ENCODE assay signal across 8 cellular contexts in genomic region chrX:16123222-16123786, GRCh38. TPM values are rescaled to one million over a fixed set of nuclear protein-coding genes. Genes with fewer than 3 reads are reported as not detected.
A peak's percentile ranks its signal among the peaks of the same experiment; 100 is the strongest.
DNase-seq lines count a peak whose midpoint lies in the region; ATAC-seq and TF ChIP-seq lines count a peak whose summit lies in the region.

GRPR (plus strand) TSS chrX:16123565; CDS start chrX:16123954, 389 bp downstream.

- no peaks in the 10 kb centered on the region for H3K27me3 ChIP-seq in GM23248 (replicated peaks; ENCODE audit: insufficient read depth)
- no peaks in the 10 kb centered on the region for H3K27me3 ChIP-seq in gastroesophageal sphincter
- no peaks in the 10 kb centered on the region for H3K27me3 ChIP-seq in thoracic aorta (replicated peaks; ENCODE audit: insufficient read depth)

- H3K36me3 ChIP-seq in GM23248 (ENCODE audit: low read depth) (no peaks in the 10 kb centered on the region), gastroesophageal sphincter (no peaks in the 10 kb centered on the region), thoracic aorta (no peaks in the 10 kb centered on the region)

- ATAC-seq in gastroesophageal sphincter: peak; percentile 91
- ATAC-seq in thoracic aorta (ENCODE audit: insufficient number of reproducible peaks, low FRiP score, low read depth): no peak

- H3K9ac ChIP-seq in GM23248: no peak within 1 kb of the TSS

- TF ChIP-seq CTCF in LNCAP (IDR thresholded peaks at IDR 0.05): peak; percentile 62
- peak; percentile 34 to 79 (median 65) for TF ChIP-seq CTCF in gastroesophageal sphincter (IDR thresholded peaks at IDR 0.05)
- TF ChIP-seq CTCF in thoracic aorta (IDR thresholded peaks at IDR 0.05): peak; percentile 56

- H3K27ac ChIP-seq in GM23248: no peak within 1 kb of the TSS
- H3K27ac ChIP-seq in gastroesophageal sphincter: peak within 1 kb of the TSS; percentile 20 to 59 (median 38)
- no peak within 1 kb of the TSS for H3K27ac ChIP-seq in thoracic aorta

- DNase-seq in Daoy (ENCODE audit: low read depth) (peak; percentile 74), GM23248 (peak; percentile 88), RPMI7951 (ENCODE audit: low read depth) (peak; percentile 86), occipital lobe (lab: John Stamatoyannopoulos, UW) (peak; percentile 47), thoracic aorta (ENCODE audit: low spot score) (peak; percentile 8)
- DNase-seq in activated T-helper 9 cell treated with anti-CD3 and anti-CD28 coated beads, Interleukin-2, amount 50 U/mL, for 16 hours (ENCODE audit: low read depth): peak; percentile 17

- H3F3A ChIP-seq in GM23248 (ENCODE audit: insufficient read depth): no peaks in the 10 kb centered on the region

- no peak for TF ChIP-seq EP300 in gastroesophageal sphincter (IDR thresholded peaks at IDR 0.05)

- in situ Hi-C loops in GM23248 (cut with MboI): loop anchor here (10.0 kb wide), 1 partner anchor 551 kb away; no protein-coding TSS in a partner anchor

- no peaks in the 10 kb centered on the region for H3K9me2 ChIP-seq in GM23248 (ENCODE audit: insufficient read depth)

- H3K4me3 ChIP-seq in GM23248 (no peak within 1 kb of the TSS), gastroesophageal sphincter (peak within 1 kb of the TSS; percentile 46 to 77), thoracic aorta (no peak within 1 kb of the TSS)

- no peaks in the 10 kb centered on the region for H3K4me1 ChIP-seq in GM23248 (ENCODE audit: insufficient read depth)
- peaks cover 0 to 3% (median 0%) of the 10 kb centered on the region in 3 donors for H3K4me1 ChIP-seq in gastroesophageal sphincter
- H3K4me1 ChIP-seq in thoracic aorta (ENCODE audit: control insufficient read depth in 1 of 2, low read depth in 2 of 2): no peaks in the 10 kb centered on the region

- H3K9me3 ChIP-seq in GM23248 (ENCODE audit: low read depth) (no peaks in the 10 kb centered on the region), gastroesophageal sphincter (no peaks in the 10 kb centered on the region), thoracic aorta (no peaks in the 10 kb centered on the region)

- H3K79me2 ChIP-seq in GM23248 (ENCODE audit: insufficient read depth): no peaks in the 10 kb centered on the region

- no peaks in the 10 kb centered on the region for H4K20me1 ChIP-seq in GM23248 (ENCODE audit: insufficient read depth)

- no peak for TF ChIP-seq POLR2A in gastroesophageal sphincter (IDR thresholded peaks at IDR 0.05)

- no peak within 1 kb of the TSS for H3K4me2 ChIP-seq in GM23248 (ENCODE audit: unreplicated experiment)

- 0 to 2% methylated on average over 5 to 6 of the region's 6 CpGs for WGBS in GM23248 (ENCODE audit: low coverage in 1 of 2, low lambda C conversion rate in 2 of 2, missing lambda C conversion rate in 2 of 2), 2 experiments
- 0% methylated on average over 1 to 4 of the region's 6 CpGs for WGBS in gastroesophageal sphincter (ENCODE audit: low coverage in 1 of 2), 2 donors

- H2AFZ ChIP-seq in GM23248: 0 out of 2 replicates have a peak within 1 kb of the TSS, but pooled peaks have one; percentile 41

RNA-seq across cellular contexts. Expression of gene GRPR, which starts in this region (rescaled TPM):
- total RNA-seq in Daoy (2014; rRNA removed; shearing (Covaris generic)): not detected in 2 replicates
- not detected in 2 replicates for total RNA-seq in GM23248 (2014; rRNA removed; shearing (Covaris generic))
- polyA plus RNA-seq in GM23248 (2016; fragmentation: Nextera tagmentation; extraction: Ambion mirVana): 0.13 and 0.32 TPM in 2 replicates
- 0.20 and 0.60 TPM in 2 replicates for total RNA-seq in RPMI7951 (2014; rRNA removed; shearing (Covaris generic))
- total RNA-seq in gastroesophageal sphincter: 10 to 100 TPM in 3 of 4 donors, 1 to 10 TPM in 1; 3.2 to 39.5 (median 16.0) TPM
- total RNA-seq in occipital lobe: 2.2 TPM
- total RNA-seq in thoracic aorta: not detected

Comparison
In these comparisons a context has a peak if more than half of its experiments do, and no peak if none do; other contexts are left out.
1. Peak in DNase-seq in Daoy; RNA of the gene not detected or under 1 TPM.
2. Peak in DNase-seq in GM23248; RNA of the gene not detected or under 1 TPM.
3. Peak in DNase-seq in RPMI7951; RNA of the gene not detected or under 1 TPM.
4. Peak in DNase-seq in thoracic aorta; RNA of the gene not detected or under 1 TPM.
5. DNase-seq: peak in every context shown above with its lines; median percentile 88 in GM23248; 86 in RPMI7951; 74 in Daoy; 47 in occipital lobe; 17 in activated T-helper 9 cell treated with anti-CD3 and anti-CD28 coated beads, Interleukin-2, amount 50 U/mL, for 16 hours; 8 in thoracic aorta.
6. H3K27ac ChIP-seq: peak in gastroesophageal sphincter (4 of 4); none in GM23248 (single experiment) and thoracic aorta (0 of 2).
7. H3K4me3 ChIP-seq: peak in gastroesophageal sphincter (2 of 2); none in GM23248 (single experiment) and thoracic aorta (single experiment).
8. Peak in every context shown above with its lines, with median percentiles within 50 percentile points of each other: CTCF ChIP-seq.